29 cellular contexts compared by ENCODE assay signal in genomic region chrX:140794642-140795041, GRCh38.
"Had no signal": no experiment of that assay in that cellular context is flagged by ENCODE, and none has a peak within 500 bp of the region (broad histone marks: within the 10 kb centered on the region; RNA-seq: fewer than 3 reads in every experiment).

No MANE protein-coding gene starts in this region.

- H3K36me3 ChIP-seq: neutrophil, right lobe of liver, sigmoid colon, stomach, thoracic aorta, thyroid gland, tibial nerve, upper lobe of left lung, vagina had no signal

- H3K9me3 ChIP-seq: neutrophil, psoas muscle, right lobe of liver, sigmoid colon, stomach, thoracic aorta, thyroid gland, tibial nerve, upper lobe of left lung, vagina had no signal

- H3K4me3 Mint-ChIP-seq: naive thymus-derived CD8-positive, alpha-beta T cell; natural killer cell treated with Interleukin-12 subunit alpha and Interleukin-12 subunit beta and Interleukin-15 and Interleukin-18, amount 100 ng/mL, for 72 hours; nephron progenitor cell; neural crest cell; stimulated activated effector memory CD8-positive, alpha-beta T cell treated with anti-CD3 and anti-CD28 coated beads, Interleukin-12 subunit alpha, Interleukin-12 subunit beta, amount 100 ng/mL, for 72 hours; stimulated activated naive CD8-positive, alpha-beta T cell treated with anti-CD3 and anti-CD28 coated beads, Interleukin-15, Interleukin-2, amounts not matched to agents 100 ng/mL and 50 ng/mL, for 24 hours had no signal

- H3K27me3 Mint-ChIP-seq: naive thymus-derived CD8-positive, alpha-beta T cell; progenitor cell of endocrine pancreas; stimulated activated naive CD8-positive, alpha-beta T cell treated with anti-CD3 and anti-CD28 coated beads, Interleukin-15, Interleukin-2, amounts not matched to agents 100 ng/mL and 50 ng/mL, for 24 hours had no signal

- H3K27me3 ChIP-seq: neutrophil, right lobe of liver, sigmoid colon, stomach, thyroid gland, tibial nerve, upper lobe of left lung, vagina had no signal

- H3K4me1 ChIP-seq: parathyroid adenoma, psoas muscle, right lobe of liver, sigmoid colon, stomach, thyroid gland, tibial nerve, upper lobe of left lung, vagina had no signal

- H3K4me1 Mint-ChIP-seq: naive thymus-derived CD8-positive, alpha-beta T cell; nephron progenitor cell; neural crest cell; stimulated activated effector memory CD8-positive, alpha-beta T cell treated with anti-CD3 and anti-CD28 coated beads, Interleukin-12 subunit alpha, Interleukin-12 subunit beta, amount 100 ng/mL, for 72 hours had no signal

- H3K27ac Mint-ChIP-seq: naive thymus-derived CD8-positive, alpha-beta T cell; natural killer cell treated with Interleukin-12 subunit alpha and Interleukin-12 subunit beta and Interleukin-15 and Interleukin-18, amount 100 ng/mL, for 72 hours; nephron progenitor cell; progenitor cell of endocrine pancreas; stimulated activated effector memory CD8-positive, alpha-beta T cell treated with anti-CD3 and anti-CD28 coated beads, Interleukin-12 subunit alpha, Interleukin-12 subunit beta, amount 100 ng/mL, for 72 hours; stimulated activated naive CD8-positive, alpha-beta T cell treated with anti-CD3 and anti-CD28 coated beads, Interleukin-15, Interleukin-2, amounts not matched to agents 100 ng/mL and 50 ng/mL, for 24 hours had no signal

- H3K9me3 Mint-ChIP-seq: naive thymus-derived CD8-positive, alpha-beta T cell; natural killer cell treated with Interleukin-12 subunit alpha and Interleukin-12 subunit beta and Interleukin-15 and Interleukin-18, amount 100 ng/mL, for 72 hours; stimulated activated effector memory CD8-positive, alpha-beta T cell treated with anti-CD3 and anti-CD28 coated beads, Interleukin-12 subunit alpha, Interleukin-12 subunit beta, amount 100 ng/mL, for 72 hours; stimulated activated naive CD8-positive, alpha-beta T cell treated with anti-CD3 and anti-CD28 coated beads, Interleukin-15, Interleukin-2, amounts not matched to agents 100 ng/mL and 50 ng/mL, for 24 hours had no signal

- H3K9ac ChIP-seq: parathyroid adenoma had no signal

- H3K27ac ChIP-seq: neutrophil, parathyroid adenoma, psoas muscle, right lobe of liver, sigmoid colon, stomach, thoracic aorta, thyroid gland, tibial nerve, upper lobe of left lung, vagina had no signal

- H2AFZ ChIP-seq: parathyroid adenoma had no signal

- DNase-seq: naive thymus-derived CD8-positive, alpha-beta T cell; nephron progenitor cell; nucleus accumbens; posterior cingulate gyrus; psoas muscle; right cardiac atrium; right lobe of liver; sigmoid colon; small intestine; stimulated activated CD4-positive, alpha-beta T cell treated with anti-CD3 and anti-CD28 coated beads, Interleukin-15, amount 100 ng/mL, for 24 hours; stimulated activated CD4-positive, alpha-beta T cell treated with anti-CD3 and anti-CD28 coated beads, Interleukin-2, amount 100 ng/mL, for 24 hours; stimulated activated CD4-positive, alpha-beta T cell treated with anti-CD3 and anti-CD28 coated beads, Interleukin-2, amount 100 ng/mL, for 48 hours; stimulated activated CD4-positive, alpha-beta T cell treated with anti-CD3 and anti-CD28 coated beads, Interleukin-4, amount 100 ng/mL, for 24 hours; stimulated activated naive CD4-positive, alpha-beta T cell; stomach; thyroid gland; trophoblast cell; upper lobe of left lung had no signal

- ATAC-seq: naive thymus-derived CD8-positive, alpha-beta T cell; natural killer cell treated with Interleukin-12 subunit alpha and Interleukin-12 subunit beta and Interleukin-15 and Interleukin-18, amount 100 ng/mL, for 72 hours; psoas muscle; right cardiac atrium; right lobe of liver; stimulated activated effector memory CD8-positive, alpha-beta T cell treated with anti-CD3 and anti-CD28 coated beads, Interleukin-12 subunit alpha, Interleukin-12 subunit beta, amount 100 ng/mL, for 72 hours had no signal

- FAIRE-seq: small intestine, urothelium cell line had no signal

- H3K36me3 Mint-ChIP-seq: naive thymus-derived CD8-positive, alpha-beta T cell; natural killer cell treated with Interleukin-12 subunit alpha and Interleukin-12 subunit beta and Interleukin-15 and Interleukin-18, amount 100 ng/mL, for 72 hours; stimulated activated effector memory CD8-positive, alpha-beta T cell treated with anti-CD3 and anti-CD28 coated beads, Interleukin-12 subunit alpha, Interleukin-12 subunit beta, amount 100 ng/mL, for 72 hours had no signal

- H3K79me2 ChIP-seq: parathyroid adenoma had no signal

- H3K4me3 ChIP-seq: psoas muscle, right lobe of liver, sigmoid colon, stomach, thoracic aorta, thyroid gland, tibial nerve, upper lobe of left lung, vagina had no signal
